In the genomic region with DNA sequence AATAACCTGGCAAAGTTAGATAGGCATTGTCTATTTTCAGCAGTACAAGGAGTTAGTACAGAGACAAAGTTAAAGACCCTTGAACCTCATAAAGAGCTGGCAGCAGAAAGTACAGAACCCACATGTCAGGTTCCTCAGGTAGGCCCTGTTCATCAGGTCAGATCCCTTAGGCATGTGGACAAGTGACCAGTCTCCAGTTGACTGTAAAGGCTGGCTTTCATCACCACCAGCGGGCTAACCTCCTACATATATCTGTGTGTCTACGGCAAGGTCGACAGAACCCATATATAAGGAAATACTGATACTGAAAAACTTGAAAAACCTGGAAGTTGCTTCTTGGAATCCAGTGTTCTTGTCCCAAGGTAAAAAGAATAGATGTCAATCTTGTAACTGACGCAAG, we compare ENCODE assay signal across 19 cellular contexts.
DNase-seq lines count a peak whose midpoint lies in the region; ATAC-seq and TF ChIP-seq lines count a peak whose summit lies in the region.
"Had no signal": no experiment of that assay in that cellular context is flagged by ENCODE, and none has a peak within 500 bp of the region (broad histone marks: within the 10 kb centered on the region; RNA-seq: fewer than 3 reads in every experiment).

No MANE protein-coding gene starts in this region.

- H3K4me2 ChIP-seq in mesenchymal stem cell (ENCODE audit: low read length, poor library complexity, severe bottlenecking), result no peak overlapping the region
- no peak overlapping the region for H3K4me2 ChIP-seq in Karpas-422 (ENCODE audit: low read depth, low read length, poor library complexity, severe bottlenecking)
- H3K4me2 ChIP-seq: GM23338 had no signal

- peak overlapping the region in 1 of 2 experiments; percentile 38 for H2BK12ac ChIP-seq in mesenchymal stem cell (ENCODE audit: low read length in 2 of 2)

- no peaks in the 10 kb centered on the region for H3K9me3 ChIP-seq in heart left ventricle
- no peaks in the 10 kb centered on the region for H3K9me3 ChIP-seq in mesenchymal stem cell (ENCODE audit: control insufficient read depth, low read length)
- no peaks in the 10 kb centered on the region for H3K9me3 ChIP-seq in upper lobe of left lung
- no peaks in the 10 kb centered on the region for H3K9me3 ChIP-seq in Karpas-422 (ENCODE audit: low read length)
- H3K9me3 ChIP-seq: MG63, Peyer's patch had no signal

- H2BK15ac ChIP-seq in mesenchymal stem cell (ENCODE audit: low read depth, poor library complexity, severe bottlenecking), result no peak overlapping the region

- TF ChIP-seq CTCF in heart left ventricle (IDR thresholded peaks at IDR 0.05), result no peak
- TF ChIP-seq CTCF in upper lobe of left lung (IDR thresholded peaks at IDR 0.05), result no peak

- no peak overlapping the region for H3K9ac ChIP-seq in mesenchymal stem cell (ENCODE audit: low read length)
- no peak overlapping the region for H3K9ac ChIP-seq in Karpas-422 (ENCODE audit: low read length)

- no peak overlapping the region for H4K91ac ChIP-seq in mesenchymal stem cell (ENCODE audit: low read length)

- no peak overlapping the region for H3K14ac ChIP-seq in mesenchymal stem cell (ENCODE audit: low read length in 2 of 2)

- H3K4me3 ChIP-seq in heart left ventricle (no peak overlapping the region), mesenchymal stem cell (ENCODE audit: insufficient read depth in 1 of 2, low read depth in 1 of 2, low read length in 2 of 2) (no peak overlapping the region), upper lobe of left lung (no peak overlapping the region), Karpas-422 (ENCODE audit: low read length) (no peak overlapping the region)
- H3K4me3 ChIP-seq: GM23338, MG63, Peyer's patch, SJSA1 had no signal

- no peaks in the 10 kb centered on the region for H4K20me1 ChIP-seq in Karpas-422 (ENCODE audit: insufficient read depth, low read depth, low read length)

- no peak overlapping the region for H2BK5ac ChIP-seq in mesenchymal stem cell (ENCODE audit: low read depth, low read length, poor library complexity, severe bottlenecking)

- TF ChIP-seq POLR2A in heart left ventricle (IDR thresholded peaks at IDR 0.05), result no peak
- TF ChIP-seq POLR2A in upper lobe of left lung (IDR thresholded peaks at IDR 0.05), result no peak

- H3K36me3 ChIP-seq in heart left ventricle, result no peaks in the 10 kb centered on the region
- no peaks in the 10 kb centered on the region for H3K36me3 ChIP-seq in mesenchymal stem cell (ENCODE audit: control insufficient read depth in 1 of 2, insufficient read depth in 2 of 2, low read depth in 1 of 2, low read length in 2 of 2)
- no peaks in the 10 kb centered on the region for H3K36me3 ChIP-seq in upper lobe of left lung
- no peaks in the 10 kb centered on the region for H3K36me3 ChIP-seq in Karpas-422 (ENCODE audit: insufficient read depth, low read length)
- H3K36me3 ChIP-seq: MG63, Peyer's patch, SJSA1 had no signal

- no peak for ATAC-seq in heart left ventricle
- ATAC-seq in esophagus mucosa, result peak; percentile 53
- no peak for ATAC-seq in upper lobe of left lung (ENCODE audit: low FRiP score in 2 of 2)
- ATAC-seq: GM23338 had no signal

- DNase-seq in heart left ventricle (no peak), cardiac septum (ENCODE audit: low spot score) (no peak), mesenchymal stem cell (no peak), upper lobe of left lung (no peak), Karpas-422 (no peak)
- DNase-seq in activated CD4-positive, alpha-beta T cell treated with anti-CD3 and anti-CD28 coated beads, Interleukin-2, amount 50 U/mL, for 1 hour, result no peak
- DNase-seq: DMS53, GDM1, HCEC 1CT, MG63, NCI-H1417, NCI-H1694 treated with DMSO at 0.1 percent for 48 hours, NCI-H2081 treated with DMSO at 0.1 percent for 48 hours, NCI-H2171 treated with DMSO at 0.1 percent for 48 hours, NCI-H526, Peyer's patch had no signal

- 90 to 95% (median 94%) methylated on average over 4 of the region's 4 CpGs for WGBS in heart left ventricle, 4 donors
- 100% methylated on average over 4 of the region's 4 CpGs for WGBS in mesenchymal stem cell
- WGBS in upper lobe of left lung, 2 donors, result 98 to 100% methylated on average over 4 of the region's 4 CpGs

- no peak overlapping the region for H2AFZ ChIP-seq in mesenchymal stem cell (ENCODE audit: low read depth, low read length)
- H2AFZ ChIP-seq in Karpas-422 (ENCODE audit: low read length), result no peak overlapping the region
- H2AFZ ChIP-seq: GM23338 had no signal

- H4K8ac ChIP-seq in mesenchymal stem cell (ENCODE audit: low read length), result no peak overlapping the region

- H3K23ac ChIP-seq in mesenchymal stem cell (ENCODE audit: low read length in 2 of 2), result no peak overlapping the region

- no peaks in the 10 kb centered on the region for H3K79me2 ChIP-seq in Karpas-422 (ENCODE audit: low read length)

- H2BK120ac ChIP-seq in mesenchymal stem cell (ENCODE audit: low read depth, low read length), result peak overlapping the region; percentile 64

- no peak overlapping the region for H3K4ac ChIP-seq in mesenchymal stem cell (ENCODE audit: low read depth in 1 of 2, low read length in 2 of 2)

- intact Hi-C loops in heart left ventricle (cut with DNase I) (loop anchor here in 4 of 10 donors (5.0 to 10.0 kb wide), 4 partner anchors 96 to 364 kb away; no protein-coding TSS in a partner anchor), cardiac septum (cut with DNase I) (loop anchor here (5.0 kb wide), 2 partner anchors 101 to 181 kb away; no protein-coding TSS in a partner anchor)

- no peak overlapping the region for H2AK5ac ChIP-seq in mesenchymal stem cell (ENCODE audit: low read length, severe bottlenecking)

- H3K4me1 ChIP-seq in heart left ventricle (peaks cover 0 to 26% (median 6%) of the 10 kb centered on the region in 12 donors), mesenchymal stem cell (ENCODE audit: control insufficient read depth, insufficient read depth, low read depth, low read length) (peaks cover 4% of the 10 kb centered on the region), upper lobe of left lung (peaks cover 0 to 4% (median 1%) of the 10 kb centered on the region in 4 donors), Karpas-422 (ENCODE audit: low read length) (no peaks in the 10 kb centered on the region)
- H3K4me1 ChIP-seq: Peyer's patch had no signal

- H3K18ac ChIP-seq in mesenchymal stem cell (ENCODE audit: low read depth in 1 of 2, low read length in 2 of 2), result no peak overlapping the region

- H3K27ac ChIP-seq in heart left ventricle (peak overlapping the region in 9 of 12 donors; percentile 10 to 80 (median 60)), mesenchymal stem cell (ENCODE audit: low read length, poor library complexity, severe bottlenecking) (no peak overlapping the region), upper lobe of left lung (peak overlapping the region; percentile 40 to 78 (median 52)), Karpas-422 (ENCODE audit: low read length) (no peak overlapping the region)
- H3K27ac ChIP-seq: Peyer's patch, SJSA1 had no signal

- H3K27me3 ChIP-seq in heart left ventricle (no peaks in the 10 kb centered on the region), mesenchymal stem cell (ENCODE audit: control insufficient read depth in 1 of 2, insufficient read depth in 1 of 2, low read length in 2 of 2) (no peaks in the 10 kb centered on the region), upper lobe of left lung (no peaks in the 10 kb centered on the region), Karpas-422 (ENCODE audit: low read length) (no peaks in the 10 kb centered on the region)
- H3K27me3 ChIP-seq: MG63, Peyer's patch, SJSA1 had no signal

- H3K79me1 ChIP-seq in mesenchymal stem cell (replicated peaks; ENCODE audit: low read length, poor library complexity, severe bottlenecking), result no peaks in the 10 kb centered on the region

- no peak for TF ChIP-seq EP300 in upper lobe of left lung (IDR thresholded peaks at IDR 0.05)

- no peaks in the 10 kb centered on the region for H3K9me2 ChIP-seq in Karpas-422 (replicated peaks; ENCODE audit: insufficient read depth, low read length)

Comparison
In these comparisons a context has a peak if more than half of its experiments do, and no peak if none do; other contexts are left out.
1. H3K27ac ChIP-seq: peak in heart left ventricle (9 of 12) and upper lobe of left lung (4 of 4); none in mesenchymal stem cell (single experiment) and Karpas-422 (single experiment).